Comparison of ENCODE assay signal across 20 cellular contexts in the genomic region with DNA sequence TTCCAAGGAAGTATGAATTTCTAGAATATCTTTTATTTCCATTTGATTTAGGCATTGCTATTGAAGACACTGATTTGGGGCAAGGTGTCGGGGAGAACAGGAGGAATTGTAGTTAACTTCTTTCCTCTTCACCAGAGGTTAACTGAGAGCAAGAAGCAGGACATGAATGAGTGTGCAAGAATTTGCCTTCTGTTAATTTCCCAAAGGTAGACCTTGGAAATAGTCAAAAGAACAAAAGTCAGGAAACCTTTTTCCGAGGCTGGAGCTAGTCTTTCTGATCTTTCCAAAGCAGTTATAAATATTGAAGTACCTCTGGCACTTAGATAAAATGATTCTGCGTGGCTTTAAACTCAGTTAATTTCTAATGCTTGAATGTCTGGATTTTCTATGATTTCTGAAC.
A peak's percentile ranks its signal among the peaks of the same experiment; 100 is the strongest.
DNase-seq lines count a peak whose midpoint lies in the region; ATAC-seq, FAIRE-seq and TF ChIP-seq lines count a peak whose summit lies in the region.
"Had no signal": no experiment of that assay in that cellular context is flagged by ENCODE, and none has a peak within 500 bp of the region (broad histone marks: within the 10 kb centered on the region; RNA-seq: fewer than 3 reads in every experiment).

No MANE protein-coding gene starts in this region.

- H3K9me3 Mint-ChIP-seq in CD8-positive, alpha-beta T cell, result no peaks in the 10 kb centered on the region
- H3K9me3 Mint-ChIP-seq in mesothelial cell of epicardium, result no peaks in the 10 kb centered on the region
- H3K9me3 Mint-ChIP-seq: CD4-positive, alpha-beta T cell had no signal

- H3K4me2 ChIP-seq in K562 (ENCODE audit: insufficient read depth, low read length), result no peak overlapping the region
- H3K4me2 ChIP-seq: A549 had no signal

- H3K9me3 ChIP-seq in CD8-positive, alpha-beta T cell (ENCODE audit: low read length), result no peaks in the 10 kb centered on the region
- no peaks in the 10 kb centered on the region for H3K9me3 ChIP-seq in K562 (replicated peaks; ENCODE audit: control insufficient read depth, insufficient read depth, low read depth, low read length)
- no peaks in the 10 kb centered on the region for H3K9me3 ChIP-seq in psoas muscle
- no peaks in the 10 kb centered on the region for H3K9me3 ChIP-seq in esophagus muscularis mucosa
- H3K9me3 ChIP-seq: A549 had no signal

- H3K79me2 ChIP-seq in K562 (ENCODE audit: control insufficient read depth, insufficient read depth, low read length), result peaks cover 65% of the 10 kb centered on the region

- H3K27me3 Mint-ChIP-seq in CD8-positive, alpha-beta T cell (ENCODE audit: low read depth), result no peaks in the 10 kb centered on the region
- H3K27me3 Mint-ChIP-seq in mesothelial cell of epicardium (ENCODE audit: low read depth), result no peaks in the 10 kb centered on the region
- H3K27me3 Mint-ChIP-seq: CD4-positive, alpha-beta T cell had no signal

- H3K36me3 Mint-ChIP-seq in CD8-positive, alpha-beta T cell, result no peaks in the 10 kb centered on the region
- no peaks in the 10 kb centered on the region for H3K36me3 Mint-ChIP-seq in mesothelial cell of epicardium

- H3K27ac ChIP-seq in CD8-positive, alpha-beta T cell (ENCODE audit: low read depth, low read length), result no peak overlapping the region
- no peak overlapping the region for H3K27ac ChIP-seq in K562 (ENCODE audit: extremely low read depth, low read depth, low read length)
- peak overlapping the region; percentile 12 for H3K27ac ChIP-seq in psoas muscle
- H3K27ac ChIP-seq in esophagus muscularis mucosa (replicated peaks in 1 of 4), result no peak overlapping the region
- H3K27ac ChIP-seq: 22Rv1, A549, C4-2B, HL-60 had no signal

- no peaks in the 10 kb centered on the region for H3K9me1 ChIP-seq in K562 (ENCODE audit: control insufficient read depth, insufficient read depth, low read length)

- POLR2A ChIA-PET in CD8-positive, alpha-beta T cell (lab: Charles Lee), result no interaction called here
- POLR2A ChIA-PET in K562 (lab: Yijun Ruan, JAX), result no interaction called here

- no peaks in the 10 kb centered on the region for H3K27me3 ChIP-seq in CD8-positive, alpha-beta T cell (ENCODE audit: insufficient read depth, low read length)
- H3K27me3 ChIP-seq in K562 (ENCODE audit: control insufficient read depth in 2 of 2, insufficient read depth in 2 of 2, low read length in 2 of 2), result no peaks in the 10 kb centered on the region
- no peaks in the 10 kb centered on the region for H3K27me3 ChIP-seq in psoas muscle (ENCODE audit: insufficient read depth in 3 of 3, low read length in 2 of 3)
- H3K27me3 ChIP-seq in esophagus muscularis mucosa, result no peaks in the 10 kb centered on the region

- intact Hi-C loops in CD8-positive, alpha-beta T cell (cut with DNase I, micrococcal nuclease), result no loop called here
- intact Hi-C loops in K562 (cut with micrococcal nuclease) (no loop called here), psoas muscle (cut with DNase I) (no loop called here), esophagus muscularis mucosa (cut with DNase I) (no loop called here)

- DNase-seq in CD8-positive, alpha-beta T cell, result no peak
- no peak for DNase-seq in K562 (ENCODE audit: extremely low read depth in 1 of 4, low spot score in 3 of 4)
- DNase-seq in mesothelial cell of epicardium (ENCODE audit: low spot score in 2 of 2, unreplicated experiment in 2 of 2), result no peak
- DNase-seq in psoas muscle, result no peak
- no peak for DNase-seq in esophagus muscularis mucosa (ENCODE audit: extremely low spot score)
- DNase-seq in D341Med (ENCODE audit: low spot score), result no peak
- DNase-seq in middle frontal gyrus (ENCODE audit: extremely low spot score, low spot score), result no peak
- DNase-seq: AML-193; CD4-positive, alpha-beta T cell; DND-41; EL; HCEC 1CT; IMR-90; KBM-7 had no signal

- in situ Hi-C loops in K562 (cut with MboI), result no loop called here

- no TSS peak for BruUV-seq in K562 (replicated peaks; lab: Mats Ljungman, UMichigan)

- 34% methylated on average over 3 of the region's 3 CpGs for WGBS in K562 (ENCODE audit: insufficient coverage, low coverage, missing lambda C conversion rate)
- 45 to 73% (median 52%) methylated on average over 3 of the region's 3 CpGs for WGBS in psoas muscle, 3 donors
- WGBS in esophagus muscularis mucosa, result 83% methylated on average over 3 of the region's 3 CpGs

- H3K4me3 ChIP-seq in CD8-positive, alpha-beta T cell (ENCODE audit: low read depth, low read length), result no peak overlapping the region
- H3K4me3 ChIP-seq in K562 (no peak overlapping the region), psoas muscle (no peak overlapping the region), esophagus muscularis mucosa (no peak overlapping the region)
- H3K4me3 ChIP-seq: A549, GM12878 had no signal

- no peak for ATAC-seq in CD8-positive, alpha-beta T cell
- ATAC-seq in K562 (no peak), psoas muscle (no peak)
- ATAC-seq: A549, GM12878 had no signal

- no peak for TF ChIP-seq RAD21 in K562 (CRISPR knock-in tag; conservative IDR thresholded peaks at IDR 0.05 in 1 of 2, IDR thresholded peaks at IDR 0.05 in 1 of 2)

- no peak for TF ChIP-seq CTCF in CD8-positive, alpha-beta T cell (IDR thresholded peaks at IDR 0.05)
- TF ChIP-seq CTCF in K562 (IDR thresholded peaks at IDR 0.05 in 2 of 3, conservative IDR thresholded peaks at IDR 0.05 in 1 of 3; ENCODE audit: insufficient read depth in 2 of 3, low read depth in 1 of 3, low read length in 3 of 3) (no peak), mesothelial cell of epicardium (IDR thresholded peaks at IDR 0.05; ENCODE audit: unreplicated experiment) (no peak), psoas muscle (IDR thresholded peaks at IDR 0.05) (no peak), esophagus muscularis mucosa (IDR thresholded peaks at IDR 0.05) (no peak)

- H2AFZ ChIP-seq in K562 (ENCODE audit: low read depth, low read length), result no peak overlapping the region

- no peaks in the 10 kb centered on the region for H4K20me1 ChIP-seq in K562 (replicated peaks; ENCODE audit: control insufficient read depth, insufficient read depth, low read length)

- H3K9ac ChIP-seq in K562 (ENCODE audit: insufficient read depth in 1 of 2, low read depth in 2 of 2, low read length in 2 of 2), result no peak overlapping the region

- H3K4me1 Mint-ChIP-seq in CD8-positive, alpha-beta T cell (ENCODE audit: low read depth), result peaks cover 66% of the 10 kb centered on the region
- peaks cover 33% of the 10 kb centered on the region for H3K4me1 Mint-ChIP-seq in mesothelial cell of epicardium

- CTCF ChIA-PET in CD8-positive, alpha-beta T cell (lab: Charles Lee), result no interaction called here
- CTCF ChIA-PET in K562 (lab: Yijun Ruan, JAX; ENCODE audit: low intra/inter-chr PET ratio), result no interaction called here

- TF ChIP-seq POLR2A in K562 (conservative IDR thresholded peaks at IDR 0.05), result no peak
- TF ChIP-seq POLR2A in esophagus muscularis mucosa (IDR thresholded peaks at IDR 0.05; ENCODE audit: low read depth), result no peak

- TF ChIP-seq EP300 in K562 (IDR thresholded peaks at IDR 0.05; ENCODE audit: low read length), result no peak
- no peak for TF ChIP-seq EP300 in esophagus muscularis mucosa (IDR thresholded peaks at IDR 0.05)

- peak; percentile 57 for FAIRE-seq in K562 (lab: Jason Lieb, UNC)
- FAIRE-seq: A549, GM12878, GM19239 had no signal

- no peak overlapping the region for H3K4me3 Mint-ChIP-seq in CD8-positive, alpha-beta T cell
- no peak overlapping the region for H3K4me3 Mint-ChIP-seq in mesothelial cell of epicardium
- H3K4me3 Mint-ChIP-seq: CD4-positive, alpha-beta T cell had no signal

- H3K36me3 ChIP-seq in CD8-positive, alpha-beta T cell (ENCODE audit: insufficient read depth, low read length), result no peaks in the 10 kb centered on the region
- H3K36me3 ChIP-seq in K562 (ENCODE audit: control insufficient read depth, insufficient read depth, low read length), result no peaks in the 10 kb centered on the region
- H3K36me3 ChIP-seq in psoas muscle (ENCODE audit: insufficient read depth in 1 of 2, low read depth in 1 of 2), result no peaks in the 10 kb centered on the region
- no peaks in the 10 kb centered on the region for H3K36me3 ChIP-seq in esophagus muscularis mucosa

- H3K27ac Mint-ChIP-seq in CD8-positive, alpha-beta T cell, result peak overlapping the region; percentile 41
- H3K27ac Mint-ChIP-seq in mesothelial cell of epicardium, result peak overlapping the region; percentile 19
- H3K27ac Mint-ChIP-seq: CD4-positive, alpha-beta T cell had no signal

- H3K4me1 ChIP-seq in CD8-positive, alpha-beta T cell (ENCODE audit: insufficient read depth, low read length), result peaks cover 9% of the 10 kb centered on the region
- H3K4me1 ChIP-seq in K562 (replicated peaks in 1 of 2; ENCODE audit: control insufficient read depth in 2 of 2, insufficient read depth in 2 of 2, low read length in 2 of 2) (peaks cover 15 to 41% of the 10 kb centered on the region in 2 experiments; a peak in 4 of 5 replicates), psoas muscle (peaks cover 68% of the 10 kb centered on the region), esophagus muscularis mucosa (peaks cover 39 to 74% (median 71%) of the 10 kb centered on the region in 4 donors)

TF ChIP-seq in K562, 482 proteins besides CTCF, POLR2A, EP300 and RAD21:
- TF ChIP-seq SETDB1 (IDR thresholded peaks at IDR 0.05; ENCODE audit: low read length) (no peak), ZNF644 (tag; IDR thresholded peaks at IDR 0.05; ENCODE audit: low read depth) (no peak), NFE2 (IDR thresholded peaks at IDR 0.05; ENCODE audit: low read depth) (peak; percentile 53)
